ENCODE assay signal across 9 cellular contexts in the genomic region with DNA sequence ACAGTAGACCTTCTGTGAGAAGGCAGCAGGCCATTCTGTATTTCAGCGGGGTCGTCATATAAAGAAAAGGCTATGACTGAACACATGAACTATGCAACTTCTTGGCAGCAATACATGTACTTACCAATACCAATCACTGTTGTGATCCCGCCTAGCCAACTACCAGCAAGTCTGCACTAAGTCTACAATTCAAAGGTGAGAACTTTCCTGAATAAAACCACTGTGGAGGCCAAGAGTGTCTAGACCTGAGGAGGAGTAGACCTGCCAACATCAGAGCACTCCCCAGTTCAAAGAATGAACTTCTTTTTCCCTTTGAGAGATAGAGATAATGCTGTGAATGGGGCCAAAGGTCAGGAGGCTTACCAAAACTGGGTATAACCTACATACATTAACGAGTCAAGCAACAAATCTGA.
DNase-seq lines count a peak whose midpoint lies in the region; ATAC-seq, FAIRE-seq and TF ChIP-seq lines count a peak whose summit lies in the region.
"Had no signal": no experiment of that assay in that cellular context is flagged by ENCODE, and none has a peak within 500 bp of the region (broad histone marks: within the 10 kb centered on the region; RNA-seq: fewer than 3 reads in every experiment).

No MANE protein-coding gene starts in this region.

- WGBS in K562 (ENCODE audit: insufficient coverage, low coverage, missing lambda C conversion rate): 57% methylated on average over 4 of the region's 4 CpGs
- 34 to 56% (median 40%) methylated on average over 4 of the region's 4 CpGs for WGBS in stomach, 5 donors

- POLR2A ChIA-PET in K562 (lab: Yijun Ruan, JAX): no interaction called here

- peak; percentile 75 for ATAC-seq in K562

- BruUV-seq in K562 (replicated peaks; lab: Mats Ljungman, UMichigan): no TSS peak

- no peaks in the 10 kb centered on the region for H3K9me1 ChIP-seq in K562 (ENCODE audit: control insufficient read depth, insufficient read depth, low read length)

- H3K9me3 ChIP-seq in K562 (replicated peaks; ENCODE audit: control insufficient read depth, insufficient read depth, low read depth, low read length): no peaks in the 10 kb centered on the region
- no peaks in the 10 kb centered on the region for H3K9me3 ChIP-seq in stomach

- in situ Hi-C loops in K562 (cut with MboI): no loop called here

- no peak overlapping the region for H3K4me2 ChIP-seq in K562 (ENCODE audit: insufficient read depth, low read length)

- TF ChIP-seq CTCF in K562 (IDR thresholded peaks at IDR 0.05 in 2 of 3, conservative IDR thresholded peaks at IDR 0.05 in 1 of 3; ENCODE audit: insufficient read depth in 2 of 3, low read depth in 1 of 3, low read length in 3 of 3) (no peak), stomach (IDR thresholded peaks at IDR 0.05) (no peak)

- no peaks in the 10 kb centered on the region; the same call in none of the 2 replicates for H4K20me1 ChIP-seq in K562 (replicated peaks; ENCODE audit: control insufficient read depth, insufficient read depth, low read length)

- H3K27me3 ChIP-seq in K562 (ENCODE audit: control insufficient read depth in 2 of 2, insufficient read depth in 2 of 2, low read length in 2 of 2) (no peaks in the 10 kb centered on the region), stomach (no peaks in the 10 kb centered on the region)

- no peak overlapping the region for H3K4me3 ChIP-seq in K562
- no peak overlapping the region for H3K4me3 ChIP-seq in stomach

- peaks cover 26% of the 10 kb centered on the region; the same call in 2 of the 3 replicates for H3K79me2 ChIP-seq in K562 (ENCODE audit: control insufficient read depth, insufficient read depth, low read length)

- no peak overlapping the region for H3K9ac ChIP-seq in K562 (ENCODE audit: insufficient read depth in 1 of 2, low read depth in 2 of 2, low read length in 2 of 2)

- no peak overlapping the region for H2AFZ ChIP-seq in K562 (ENCODE audit: low read depth, low read length)

- CTCF ChIA-PET in K562 (lab: Yijun Ruan, JAX; ENCODE audit: low intra/inter-chr PET ratio): no interaction called here

- TF ChIP-seq POLR2A in K562 (conservative IDR thresholded peaks at IDR 0.05): no peak
- TF ChIP-seq POLR2A in stomach (IDR thresholded peaks at IDR 0.05): no peak

- peak; percentile 68 for DNase-seq in HT1080 (ENCODE audit: low read depth)
- DNase-seq in K562 (ENCODE audit: extremely low read depth in 1 of 4, low spot score in 3 of 4): peak in 2 of 4 experiments; percentile 11 to 24
- peak; percentile 19 for DNase-seq in hepatic stellate cell (ENCODE audit: low spot score)
- DNase-seq in stomach: no peak
- no peak for DNase-seq in C1 segment of cervical spinal cord (lab: John Stamatoyannopoulos, UW)
- DNase-seq in central memory CD4-positive, alpha-beta T cell: no peak
- DNase-seq in stimulated activated CD4-positive, alpha-beta T cell treated with anti-CD3 and anti-CD28 coated beads, Interleukin-4, amount 100 ng/mL, for 24 hours: no peak
- DNase-seq: NCI-H748 treated with DMSO at 0.1 percent for 48 hours had no signal

- intact Hi-C loops in K562 (cut with micrococcal nuclease): loop anchor here (5.0 kb wide), 1 partner anchor 107 kb away; the partner anchor contains the start of gene SIK3
- intact Hi-C loops in stomach (cut with DNase I; ENCODE audit: low total_unique reads): no loop called here

- no peak for TF ChIP-seq RAD21 in K562 (CRISPR knock-in tag; conservative IDR thresholded peaks at IDR 0.05 in 1 of 2, IDR thresholded peaks at IDR 0.05 in 1 of 2)

- H3K36me3 ChIP-seq in K562 (ENCODE audit: control insufficient read depth, insufficient read depth, low read length): no peaks in the 10 kb centered on the region
- H3K36me3 ChIP-seq in stomach: no peaks in the 10 kb centered on the region

- TF ChIP-seq EP300 in K562 (IDR thresholded peaks at IDR 0.05; ENCODE audit: low read length): no peak
- no peak for TF ChIP-seq EP300 in stomach (IDR thresholded peaks at IDR 0.05)

- no peak for FAIRE-seq in K562 (lab: Jason Lieb, UNC)
- FAIRE-seq: GM18507 had no signal

- H3K27ac ChIP-seq in K562 (ENCODE audit: extremely low read depth, low read depth, low read length) (no peak overlapping the region), stomach (peak overlapping the region in 4 of 5 donors; percentile 27 to 67 (median 48))

- H3K4me1 ChIP-seq in K562 (replicated peaks in 1 of 2; ENCODE audit: control insufficient read depth in 2 of 2, insufficient read depth in 2 of 2, low read length in 2 of 2): peaks cover 0 to 10% of the 10 kb centered on the region in 2 experiments; a peak in 4 of 5 replicates
- peaks cover 17 to 89% (median 51%) of the 10 kb centered on the region in 4 donors for H3K4me1 ChIP-seq in stomach

TF ChIP-seq in K562, 482 proteins besides CTCF, POLR2A, EP300 and RAD21:
- TF ChIP-seq NR2C2 (CRISPR knock-in tag; IDR thresholded peaks at IDR 0.05) (no peak), NR2C2 (tag; IDR thresholded peaks at IDR 0.05) (peak; percentile 34; the same call in 1 of the 2 replicates), THAP7 (CRISPR knock-in tag; IDR thresholded peaks at IDR 0.05) (no peak), ZNF253 (CRISPR knock-in tag; conservative IDR thresholded peaks at IDR 0.05) (no peak), HDGF (IDR thresholded peaks at IDR 0.05) (no peak), NR2C1 (IDR thresholded peaks at IDR 0.05) (peak; percentile 42; the same call in 1 of the 2 replicates), NR2C1 (tag; IDR thresholded peaks at IDR 0.05) (peak; percentile 42; the same call in 1 of the 2 replicates), ZNF175 (CRISPR knock-in tag; IDR thresholded peaks at IDR 0.05; ENCODE audit: low read depth) (no peak), ZNF280A (IDR thresholded peaks at IDR 0.05; ENCODE audit: low read depth, partially characterized antibody) (no peak), TAL1 (IDR thresholded peaks at IDR 0.05) (no peak)

Comparison
In these comparisons a context has a peak if more than half of its experiments do, and no peak if none do; other contexts are left out.
1. DNase-seq: peak in HT1080 (single experiment) and hepatic stellate cell (single experiment); none in stomach (single experiment), C1 segment of cervical spinal cord (0 of 14), central memory CD4-positive, alpha-beta T cell (single experiment) and stimulated activated CD4-positive, alpha-beta T cell treated with anti-CD3 and anti-CD28 coated beads, Interleukin-4, amount 100 ng/mL, for 24 hours (single experiment).